ENCODE assay signal across 8 cellular contexts in genomic region chr3:141487419-141488345, GRCh38. TPM values are rescaled to one million over a fixed set of nuclear protein-coding genes. Genes with fewer than 3 reads are reported as not detected.
DNase-seq lines count a peak whose midpoint lies in the region; TF ChIP-seq lines count a peak whose summit lies in the region.

No MANE protein-coding gene starts in this region.

- peak overlapping the region; percentile 73 to 87 (median 80) for H3K9ac ChIP-seq in subcutaneous abdominal adipose tissue (ENCODE audit: low read length in 5 of 5)

- DNase-seq in EH (ENCODE audit: low read depth) = peak; percentile 67
- peak; percentile 26 for DNase-seq in GOT3 (lab: John Stamatoyannopoulos, UW)
- DNase-seq in Kasumi-1 (lab: John Stamatoyannopoulos, UW) = peak; percentile 36 to 58
- DNase-seq in RPMI7951 (ENCODE audit: low read depth) = peak; percentile 71
- DNase-seq in activated T-helper 2 cell treated with anti-CD3 and anti-CD28 coated beads, Interferon-gamma antibody, Interleukin-2, Interleukin-4, amounts not matched to agents 10 μg/mL and 5 μg/mL and 100 μg/mL, durations not matched to agents 14 hours and 24 hours and 36 hours (ENCODE audit: low spot score) = peak; percentile 86
- DNase-seq in fibroblast of the conjunctiva (ENCODE audit: low read depth) = peak; percentile 5
- DNase-seq in neural crest cell (ENCODE audit: low read depth, low spot score) = peak; percentile 61

- peaks cover 0 to 30% (median 18%) of the 10 kb centered on the region in 5 donors for H3K4me1 ChIP-seq in subcutaneous abdominal adipose tissue (ENCODE audit: control insufficient read depth in 5 of 5, insufficient read depth in 5 of 5, low read length in 5 of 5)

- H3K27me3 ChIP-seq in subcutaneous abdominal adipose tissue (ENCODE audit: control insufficient read depth in 5 of 5, insufficient read depth in 4 of 5, low read length in 5 of 5) = no peaks in the 10 kb centered on the region

- H3K36me3 Mint-ChIP-seq in activated T-helper 2 cell treated with anti-CD3 and anti-CD28 coated beads, Interferon-gamma antibody, Interleukin-2, Interleukin-4, amounts not matched to agents 10 μg/mL and 5 μg/mL and 100 μg/mL, durations not matched to agents 14 hours and 24 hours and 36 hours (ENCODE audit: low read depth) = peaks cover 35% of the 10 kb centered on the region
- no peaks in the 10 kb centered on the region for H3K36me3 Mint-ChIP-seq in neural crest cell (ENCODE audit: low read depth)

- H3K9me3 ChIP-seq in subcutaneous abdominal adipose tissue (ENCODE audit: control insufficient read depth in 5 of 5, low read length in 5 of 5) = no peaks in the 10 kb centered on the region

- intact Hi-C loops in activated T-helper 2 cell treated with anti-CD3 and anti-CD28 coated beads, Interferon-gamma antibody, Interleukin-2, Interleukin-4, amounts not matched to agents 10 μg/mL and 5 μg/mL and 100 μg/mL, durations not matched to agents 14 hours and 24 hours and 36 hours (cut with micrococcal nuclease) = loop anchor here (1.0 to 2.0 kb wide), 5 partner anchors 12 to 389 kb away; partner anchors contain the start of gene ATP1B3

- peak overlapping the region; percentile 91 for H3K4me3 Mint-ChIP-seq in activated T-helper 2 cell treated with anti-CD3 and anti-CD28 coated beads, Interferon-gamma antibody, Interleukin-2, Interleukin-4, amounts not matched to agents 10 μg/mL and 5 μg/mL and 100 μg/mL, durations not matched to agents 14 hours and 24 hours and 36 hours (ENCODE audit: low read depth)
- H3K4me3 Mint-ChIP-seq in neural crest cell = peak overlapping the region; percentile 88

- H3K27ac ChIP-seq in subcutaneous abdominal adipose tissue (ENCODE audit: low read depth, low read length) = peak overlapping the region; percentile 78

- no peaks in the 10 kb centered on the region for H3K27me3 Mint-ChIP-seq in activated T-helper 2 cell treated with anti-CD3 and anti-CD28 coated beads, Interferon-gamma antibody, Interleukin-2, Interleukin-4, amounts not matched to agents 10 μg/mL and 5 μg/mL and 100 μg/mL, durations not matched to agents 14 hours and 24 hours and 36 hours (ENCODE audit: low read depth)
- no peaks in the 10 kb centered on the region for H3K27me3 Mint-ChIP-seq in neural crest cell (ENCODE audit: low read depth)

- H3K9me3 Mint-ChIP-seq in activated T-helper 2 cell treated with anti-CD3 and anti-CD28 coated beads, Interferon-gamma antibody, Interleukin-2, Interleukin-4, amounts not matched to agents 10 μg/mL and 5 μg/mL and 100 μg/mL, durations not matched to agents 14 hours and 24 hours and 36 hours = no peaks in the 10 kb centered on the region
- no peaks in the 10 kb centered on the region for H3K9me3 Mint-ChIP-seq in neural crest cell

- peaks cover 56% of the 10 kb centered on the region for H3K4me1 Mint-ChIP-seq in activated T-helper 2 cell treated with anti-CD3 and anti-CD28 coated beads, Interferon-gamma antibody, Interleukin-2, Interleukin-4, amounts not matched to agents 10 μg/mL and 5 μg/mL and 100 μg/mL, durations not matched to agents 14 hours and 24 hours and 36 hours (ENCODE audit: low read depth)
- H3K4me1 Mint-ChIP-seq in neural crest cell = peaks cover 38% of the 10 kb centered on the region

- no peak for TF ChIP-seq CTCF in neural crest cell (conservative IDR thresholded peaks at IDR 0.05)

- no peaks in the 10 kb centered on the region for H3K36me3 ChIP-seq in subcutaneous abdominal adipose tissue (ENCODE audit: control insufficient read depth in 5 of 5, insufficient read depth in 5 of 5, low read length in 5 of 5)

- H3K4me3 ChIP-seq in subcutaneous abdominal adipose tissue (ENCODE audit: low read depth in 1 of 5, low read length in 5 of 5) = peak overlapping the region; percentile 78 to 84 (median 80)

- peak overlapping the region; percentile 95 for H3K27ac Mint-ChIP-seq in activated T-helper 2 cell treated with anti-CD3 and anti-CD28 coated beads, Interferon-gamma antibody, Interleukin-2, Interleukin-4, amounts not matched to agents 10 μg/mL and 5 μg/mL and 100 μg/mL, durations not matched to agents 14 hours and 24 hours and 36 hours
- peak overlapping the region; percentile 41 for H3K27ac Mint-ChIP-seq in neural crest cell (ENCODE audit: unreplicated experiment)

RNA-seq across cellular contexts. Expression of gene RASA2, which starts 0.9 kb away (rescaled TPM):
- 14.5 and 16.1 TPM in 2 replicates for total RNA-seq in RPMI7951 (2014; rRNA removed; shearing (Covaris generic))
- 30.0 and 34.5 TPM in 2 replicates for total RNA-seq in activated T-helper 2 cell treated with anti-CD3 and anti-CD28 coated beads, Interferon-gamma antibody, Interleukin-2, Interleukin-4, amounts not matched to agents 10 μg/mL and 5 μg/mL and 100 μg/mL, durations not matched to agents 14 hours and 24 hours and 36 hours
- 19.2 and 21.4 TPM in 2 replicates for total RNA-seq in neural crest cell

Comparison
In these comparisons a context has a peak if more than half of its experiments do, and no peak if none do; other contexts are left out.
1. Peak in every context shown above with its lines: DNase-seq, H3K4me3 ChIP-seq and H3K27ac ChIP-seq.
2. DNase-seq: peak in every context shown above with its lines; median percentile 86 in activated T-helper 2 cell treated with anti-CD3 and anti-CD28 coated beads, Interferon-gamma antibody, Interleukin-2, Interleukin-4, amounts not matched to agents 10 μg/mL and 5 μg/mL and 100 μg/mL, durations not matched to agents 14 hours and 24 hours and 36 hours; 71 in RPMI7951; 67 in EH; 61 in neural crest cell; 47 in Kasumi-1; 26 in GOT3; 5 in fibroblast of the conjunctiva.